In genomic region chr1:37434292-37434907, GRCh38 we compare ENCODE assay signal across 9 cellular contexts. TPM values are rescaled to one million over a fixed set of nuclear protein-coding genes. Genes with fewer than 3 reads are reported as not detected.
DNase-seq lines count a peak whose midpoint lies in the region; ATAC-seq and TF ChIP-seq lines count a peak whose summit lies in the region.
"Had no signal": no experiment of that assay in that cellular context is flagged by ENCODE, and none has a peak within 500 bp of the region (broad histone marks: within the 10 kb centered on the region; RNA-seq: fewer than 3 reads in every experiment).

No MANE protein-coding gene starts in this region.

- DNase-seq in AG08396 (ENCODE audit: low spot score) (peak; percentile 91), GM20000 (ENCODE audit: low spot score) (peak; percentile 87), NCI-H2227 treated with DMSO at 0.1 percent for 48 hours (lab: John Stamatoyannopoulos, UW) (peak; percentile 48), coronary artery (ENCODE audit: low spot score) (no peak), lung (ENCODE audit: low spot score) (peak; percentile 70)
- peak; percentile 69 for DNase-seq in activated CD4-positive, alpha-beta T cell treated with anti-CD3 and anti-CD28 coated beads, Interleukin-2, amount 50 U/mL, for 1 hour
- DNase-seq in stimulated activated CD8-positive, alpha-beta memory T cell treated with anti-CD3 and anti-CD28 coated beads, Interleukin-15, amount 100 ng/mL, for 24 hours (ENCODE audit: low read depth) = peak; percentile 48

- H3K27me3 ChIP-seq in lung (ENCODE audit: control insufficient read depth, insufficient read depth) = peaks cover 5% of the 10 kb centered on the region

- no peaks in the 10 kb centered on the region for H3K4me1 ChIP-seq in lung (ENCODE audit: control insufficient read depth in 2 of 2, insufficient read depth in 2 of 2, low read length in 2 of 2)

- no peaks in the 10 kb centered on the region for H3K36me3 ChIP-seq in lung (ENCODE audit: control insufficient read depth in 2 of 2, insufficient read depth in 2 of 2, low read length in 2 of 2)

- TF ChIP-seq CTCF in GM20000 (IDR thresholded peaks at IDR 0.05; ENCODE audit: extremely low read depth, missing control alignments) (peak; percentile 99), coronary artery (IDR thresholded peaks at IDR 0.05) (peak; percentile 92), lung (IDR thresholded peaks at IDR 0.05; ENCODE audit: control extremely low read depth, extremely low read depth) (peak; percentile 83)

- H3K9me3 ChIP-seq in lung (ENCODE audit: control insufficient read depth in 2 of 2, insufficient read depth in 1 of 2, low read length in 1 of 2) = peaks cover 0 to 3% of the 10 kb centered on the region in 2 donors

- H3K27ac ChIP-seq in coronary artery = no peak overlapping the region
- H3K27ac ChIP-seq in lung (ENCODE audit: low read depth in 1 of 2, low read length in 1 of 2) = no peak overlapping the region
- H3K27ac ChIP-seq: skin epidermis had no signal

- H3K4me3 ChIP-seq in coronary artery (no peak overlapping the region), lung (no peak overlapping the region)
- H3K4me3 ChIP-seq: skin epidermis had no signal

- WGBS in lung, 2 donors = 0 to 1% methylated on average over 9 of the region's 9 CpGs

- ATAC-seq in lung (ENCODE audit: insufficient read depth, low FRiP score) (no peak), GM18502 (IDR thresholded peaks at IDR 0.05; ENCODE audit: poor library complexity, unreplicated experiment) (no peak)

RNA-seq across cellular contexts. Expression of gene ZC3H12A, which starts 40.0 kb away (rescaled TPM):
- 10 to 100 TPM; 27.1 to 40.2 TPM for total RNA-seq in lung
- polyA plus RNA-seq in lung = 100 to 1,000 TPM in 1 of 2 donors, 10 to 100 TPM in 1; 19.1 to 125 TPM
